8 cellular contexts compared by ENCODE assay signal in genomic region chr19:36373638-36374156, GRCh38.
"Had no signal": no experiment of that assay in that cellular context is flagged by ENCODE, and none has a peak within 500 bp of the region (broad histone marks: within the 10 kb centered on the region; RNA-seq: fewer than 3 reads in every experiment).

No MANE protein-coding gene starts in this region.

- ATAC-seq: GM12878 had no signal

- DNase-seq: GDM1, GF-D8 had no signal

- FAIRE-seq: G401.6, GM12878, GM12891, GM12892, GM18507, GM19239 had no signal

- H3K4me3 ChIP-seq: GM12878 had no signal
